In the genomic region with DNA sequence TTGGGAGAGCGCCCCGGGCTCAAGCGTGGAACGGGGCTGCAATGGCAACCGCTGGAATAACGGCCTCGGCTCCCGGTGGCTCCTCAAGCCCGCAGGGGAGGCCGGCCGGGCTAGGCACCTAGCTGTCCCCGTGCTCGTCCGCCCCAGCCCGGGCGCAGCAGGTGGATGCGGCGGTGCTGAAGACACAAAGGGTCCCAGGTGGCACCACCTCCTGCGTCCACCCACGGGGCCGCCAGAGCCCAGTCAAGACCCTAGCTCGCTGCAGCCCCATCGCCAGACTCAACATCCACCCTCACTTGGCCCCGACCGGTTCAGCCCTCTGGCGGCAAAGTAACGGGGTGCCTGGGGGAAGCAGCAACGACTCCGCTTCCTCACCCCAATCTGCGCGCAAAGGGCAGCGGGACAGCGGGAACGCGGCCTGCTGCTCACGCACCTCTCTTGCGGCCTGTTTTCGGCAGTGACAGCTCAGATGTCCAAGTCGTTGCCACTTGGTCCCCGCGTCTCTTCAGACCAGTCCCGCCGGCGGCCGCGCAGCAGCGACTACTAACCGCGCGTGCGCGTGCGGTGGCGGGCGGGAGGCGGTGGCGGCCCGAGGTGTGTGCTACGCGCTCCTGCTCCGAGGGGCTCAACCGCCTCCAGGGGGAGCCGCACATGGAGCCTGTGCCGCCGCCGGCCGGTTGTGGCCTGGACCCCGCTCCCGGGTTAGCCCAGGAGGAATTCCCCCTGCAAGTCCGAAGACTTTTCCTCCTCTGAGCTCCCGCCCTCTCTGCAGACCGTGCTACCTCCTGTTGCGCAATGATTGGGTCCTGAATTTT, we compare ENCODE assay signal across 8 cellular contexts. TPM values are rescaled to one million over a fixed set of nuclear protein-coding genes. Genes with fewer than 3 reads are reported as not detected.
DNase-seq lines count a peak whose midpoint lies in the region; ATAC-seq and TF ChIP-seq lines count a peak whose summit lies in the region.

A gene with protein sequence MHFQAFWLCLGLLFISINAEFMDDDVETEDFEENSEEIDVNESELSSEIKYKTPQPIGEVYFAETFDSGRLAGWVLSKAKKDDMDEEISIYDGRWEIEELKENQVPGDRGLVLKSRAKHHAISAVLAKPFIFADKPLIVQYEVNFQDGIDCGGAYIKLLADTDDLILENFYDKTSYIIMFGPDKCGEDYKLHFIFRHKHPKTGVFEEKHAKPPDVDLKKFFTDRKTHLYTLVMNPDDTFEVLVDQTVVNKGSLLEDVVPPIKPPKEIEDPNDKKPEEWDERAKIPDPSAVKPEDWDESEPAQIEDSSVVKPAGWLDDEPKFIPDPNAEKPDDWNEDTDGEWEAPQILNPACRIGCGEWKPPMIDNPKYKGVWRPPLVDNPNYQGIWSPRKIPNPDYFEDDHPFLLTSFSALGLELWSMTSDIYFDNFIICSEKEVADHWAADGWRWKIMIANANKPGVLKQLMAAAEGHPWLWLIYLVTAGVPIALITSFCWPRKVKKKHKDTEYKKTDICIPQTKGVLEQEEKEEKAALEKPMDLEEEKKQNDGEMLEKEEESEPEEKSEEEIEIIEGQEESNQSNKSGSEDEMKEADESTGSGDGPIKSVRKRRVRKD (minus strand): TSS at position 545 of the 815 bp plus-strand sequence. CDS start 14,570 bp downstream, outside the sequence.

- peak within 1 kb of the TSS; percentile 73 for H3K4me3 Mint-ChIP-seq in CD4-positive, alpha-beta T cell

- intact Hi-C loops in CD4-positive, alpha-beta T cell (cut with DNase I, micrococcal nuclease): no loop called here
- intact Hi-C loops in esophagus muscularis mucosa (cut with DNase I): no loop called here

- no peak for TF ChIP-seq POLR2A in esophagus muscularis mucosa (IDR thresholded peaks at IDR 0.05; ENCODE audit: low read depth)

- POLR2A ChIA-PET in CD4-positive, alpha-beta T cell (lab: Charles Lee): interaction anchor here (0.7 kb wide), 1 partner anchor 55 kb away, joined by 3 read pairs; no protein-coding TSS in a partner anchor

- TF ChIP-seq EP300 in esophagus muscularis mucosa (IDR thresholded peaks at IDR 0.05): no peak

- H3K4me3 ChIP-seq in esophagus muscularis mucosa (peak within 1 kb of the TSS; percentile 61 to 84 (median 72)), mucosa of stomach (ENCODE audit: low read length) (peak within 1 kb of the TSS; percentile 23)

- H3K27ac Mint-ChIP-seq in CD4-positive, alpha-beta T cell: no peak within 1 kb of the TSS

- CTCF ChIA-PET in CD4-positive, alpha-beta T cell (lab: Charles Lee): no interaction called here

- peak within 1 kb of the TSS; percentile 51 for H3K9ac ChIP-seq in mucosa of stomach (ENCODE audit: low read length)

- no peaks in the 10 kb centered on the region for H3K4me1 Mint-ChIP-seq in CD4-positive, alpha-beta T cell (ENCODE audit: low read depth)

- peak; percentile 60 for ATAC-seq in CD4-positive, alpha-beta T cell (ENCODE audit: poor library complexity)
- ATAC-seq in GM19455 (IDR thresholded peaks at IDR 0.05; ENCODE audit: unreplicated experiment): peak; percentile 87
- ATAC-seq in HG03565 (IDR thresholded peaks at IDR 0.05; ENCODE audit: unreplicated experiment): peak; percentile 78

- no peaks in the 10 kb centered on the region for H3K9me3 ChIP-seq in CD4-positive, alpha-beta T cell (ENCODE audit: control insufficient read depth, low read length)
- no peaks in the 10 kb centered on the region for H3K9me3 ChIP-seq in esophagus muscularis mucosa
- no peaks in the 10 kb centered on the region for H3K9me3 ChIP-seq in mucosa of stomach (ENCODE audit: control insufficient read depth, low read length)

- 5% methylated on average over 5 of the region's 73 CpGs for WGBS in esophagus muscularis mucosa

- TF ChIP-seq CTCF in CD4-positive, alpha-beta T cell (IDR thresholded peaks at IDR 0.05): peak; percentile 23
- TF ChIP-seq CTCF in esophagus muscularis mucosa (IDR thresholded peaks at IDR 0.05): peak in 2 of 3 experiments; percentile 40 to 45

- peaks cover 8 to 20% (median 18%) of the 10 kb centered on the region in 4 donors for H3K4me1 ChIP-seq in esophagus muscularis mucosa
- H3K4me1 ChIP-seq in mucosa of stomach (ENCODE audit: control insufficient read depth, insufficient read depth, low read length): no peaks in the 10 kb centered on the region

- no peaks in the 10 kb centered on the region for H3K9me3 Mint-ChIP-seq in CD4-positive, alpha-beta T cell

- H3K27me3 ChIP-seq in CD4-positive, alpha-beta T cell (ENCODE audit: control insufficient read depth, insufficient read depth, low read length): peaks cover 41% of the 10 kb centered on the region
- H3K27me3 ChIP-seq in esophagus muscularis mucosa: no peaks in the 10 kb centered on the region
- peaks cover 18% of the 10 kb centered on the region for H3K27me3 ChIP-seq in mucosa of stomach (ENCODE audit: control insufficient read depth, insufficient read depth, low read length)

- H3K36me3 Mint-ChIP-seq in CD4-positive, alpha-beta T cell (ENCODE audit: low read depth): no peaks in the 10 kb centered on the region

- DNase-seq in CD4-positive, alpha-beta T cell: peak in 9 of 10 experiments; percentile 1 to 42 (median 10)
- DNase-seq in NCI-H774 (lab: John Stamatoyannopoulos, UW) (peak; percentile 53), activated T-cell treated with anti-CD3 and anti-CD28 coated beads for 24 hours (ENCODE audit: low read depth) (peak; percentile 29), esophagus muscularis mucosa (ENCODE audit: extremely low spot score) (no peak)
- DNase-seq in stimulated activated naive CD4-positive, alpha-beta T cell treated with Interleukin-2 at 50 U/mL for 16 hours (lab: John Stamatoyannopoulos, UW): peak; percentile 11

- H3K27me3 Mint-ChIP-seq in CD4-positive, alpha-beta T cell: peaks cover 70% of the 10 kb centered on the region

- H3K36me3 ChIP-seq in esophagus muscularis mucosa: no peaks in the 10 kb centered on the region
- no peaks in the 10 kb centered on the region for H3K36me3 ChIP-seq in mucosa of stomach (ENCODE audit: control insufficient read depth, insufficient read depth, low read length)

- no peak within 1 kb of the TSS for H3K27ac ChIP-seq in CD4-positive, alpha-beta T cell (ENCODE audit: low read depth, low read length)
- peak within 1 kb of the TSS; percentile 57 to 78 (median 66) for H3K27ac ChIP-seq in esophagus muscularis mucosa (replicated peaks in 1 of 4)

RNA-seq across cellular contexts. Expression of the gene that starts here (rescaled TPM):
- total RNA-seq in CD4-positive, alpha-beta T cell: not detected
- 1 to 10 TPM; 1.8 to 2.8 (median 2.2) TPM for total RNA-seq in esophagus muscularis mucosa

Comparison
In these comparisons a context has a peak if more than half of its experiments do, and no peak if none do; other contexts are left out.
1. Peak in DNase-seq and ATAC-seq in CD4-positive, alpha-beta T cell; RNA of the gene not detected or under 1 TPM.